8 cellular contexts compared by ENCODE assay signal in the genomic region with DNA sequence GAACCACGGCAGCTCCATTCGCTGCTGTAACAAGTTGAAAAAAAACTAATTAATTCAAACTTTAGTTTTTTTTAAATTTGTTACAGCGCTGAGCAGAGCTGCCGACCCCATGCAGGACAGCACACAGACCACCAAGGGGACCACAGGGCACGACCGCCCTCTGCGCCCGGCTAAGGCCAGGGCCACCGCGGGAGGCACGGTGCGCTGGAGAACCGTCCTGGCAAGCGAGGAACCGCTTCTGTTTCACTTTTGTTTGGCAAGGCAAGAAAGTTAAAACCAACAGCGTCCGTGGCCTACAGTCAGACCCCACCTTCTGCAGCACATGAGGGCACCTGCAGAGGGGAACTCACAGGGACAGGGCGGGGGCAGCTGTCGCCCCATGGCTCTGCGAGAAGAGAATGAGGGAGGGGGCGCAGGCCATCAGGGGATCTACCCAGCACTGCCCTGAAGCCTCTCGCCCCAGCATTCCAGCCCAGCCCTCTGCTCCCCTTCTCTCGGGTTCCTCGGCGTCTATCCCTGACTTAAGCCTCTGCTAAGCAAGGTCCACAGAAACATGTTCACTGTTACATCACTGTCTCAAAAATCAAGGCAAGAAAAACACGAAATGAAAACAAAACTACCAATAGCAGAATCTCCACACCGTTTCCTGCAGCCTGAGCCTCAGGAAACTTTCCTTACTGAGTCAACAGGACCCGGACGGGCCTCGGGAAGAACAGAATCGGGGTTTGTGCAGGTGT.
DNase-seq lines count a peak whose midpoint lies in the region; ATAC-seq, FAIRE-seq and TF ChIP-seq lines count a peak whose summit lies in the region.

No MANE protein-coding gene starts in this region.

- H3K9me3 ChIP-seq in ascending aorta = no peaks in the 10 kb centered on the region
- H3K9me3 ChIP-seq in lung (ENCODE audit: control insufficient read depth in 2 of 2, insufficient read depth in 1 of 2, low read length in 1 of 2) = no peaks in the 10 kb centered on the region

- no peak for FAIRE-seq in frontal cortex (lab: Jason Lieb, UNC)

- H3K27me3 ChIP-seq in ascending aorta (no peaks in the 10 kb centered on the region), lung (ENCODE audit: control insufficient read depth, insufficient read depth) (no peaks in the 10 kb centered on the region)

- ATAC-seq in GM19324 (IDR thresholded peaks at IDR 0.05; ENCODE audit: low FRiP score, unreplicated experiment) (peak; percentile 79), lung (ENCODE audit: insufficient read depth, low FRiP score) (peak; percentile 21)

- WGBS in lung, 2 donors = 51 to 53% methylated on average over 31 of the region's 31 CpGs
- whole genome bisulfite sequencing in urinary bladder = 79% methylated on average over 31 of the region's 31 CpGs

- H3K4me1 ChIP-seq in ascending aorta (no peaks in the 10 kb centered on the region), lung (ENCODE audit: control insufficient read depth in 2 of 2, insufficient read depth in 2 of 2, low read length in 2 of 2) (no peaks in the 10 kb centered on the region), urinary bladder (ENCODE audit: insufficient read depth) (no peaks in the 10 kb centered on the region)

- intact Hi-C loops in ascending aorta (cut with DNase I) = no loop called here

- H3K4me3 ChIP-seq in ascending aorta (peak overlapping the region; percentile 50 to 65), lung (no peak overlapping the region), urinary bladder (ENCODE audit: low read depth, low read length) (peak overlapping the region; percentile 24)

- TF ChIP-seq CTCF in ascending aorta (IDR thresholded peaks at IDR 0.05) (no peak), lung (IDR thresholded peaks at IDR 0.05; ENCODE audit: control extremely low read depth, extremely low read depth) (no peak)

- peak overlapping the region; percentile 78 to 79 for H3K27ac ChIP-seq in ascending aorta
- H3K27ac ChIP-seq in lung (ENCODE audit: low read depth in 1 of 2, low read length in 1 of 2) = peak overlapping the region in 1 of 2 donors; percentile 82
- H3K27ac ChIP-seq in urinary bladder (ENCODE audit: low read depth) = no peak overlapping the region

- peaks cover 0 to 13% of the 10 kb centered on the region in 2 donors for H3K36me3 ChIP-seq in ascending aorta
- H3K36me3 ChIP-seq in lung (ENCODE audit: control insufficient read depth in 2 of 2, insufficient read depth in 2 of 2, low read length in 2 of 2) = peaks cover 0 to 9% of the 10 kb centered on the region in 2 donors
- H3K36me3 ChIP-seq in urinary bladder (ENCODE audit: insufficient read depth) = no peaks in the 10 kb centered on the region

- peak; percentile 19 for DNase-seq in LHCN-M2 (ENCODE audit: low read depth)
- peak in 1 of 2 donors; percentile 65 for DNase-seq in ascending aorta (ENCODE audit: low spot score in 2 of 2)
- DNase-seq in lung (ENCODE audit: low spot score) = peak; percentile 27
- no peak for DNase-seq in frontal cortex (ENCODE audit: low spot score in 2 of 2)
- DNase-seq in DMS114 treated with DMSO at 0.1 percent for 48 hours (lab: John Stamatoyannopoulos, UW; ENCODE audit: unreplicated experiment) = no peak
- DNase-seq in SHP77 treated with DMSO at 0.1 percent for 48 hours (lab: John Stamatoyannopoulos, UW) = no peak

Comparison
In these comparisons a context has a peak if more than half of its experiments do, and no peak if none do; other contexts are left out.
1. DNase-seq: peak in LHCN-M2 (single experiment) and lung (single experiment); none in frontal cortex (0 of 2), DMS114 treated with DMSO at 0.1 percent for 48 hours (single experiment) and SHP77 treated with DMSO at 0.1 percent for 48 hours (single experiment).